Comparison of ENCODE assay signal across 8 cellular contexts in genomic region chr5:65879668-65880256, GRCh38. TPM values are rescaled to one million over a fixed set of nuclear protein-coding genes. Genes with fewer than 3 reads are reported as not detected.
DNase-seq lines count a peak whose midpoint lies in the region; ATAC-seq, FAIRE-seq and TF ChIP-seq lines count a peak whose summit lies in the region.
"Not testable (repeated sequence)": the region's sequence is repeated elsewhere in the genome, so short reads cannot be mapped to it uniquely, and the experiment has no call there.

No MANE protein-coding gene starts in this region.

- not testable (repeated sequence) for H3K27me3 Mint-ChIP-seq in activated CD4-positive, alpha-beta T cell treated with anti-CD3 and anti-CD28 coated beads for 36 hours; stimulated activated naive CD8-positive, alpha-beta T cell treated with anti-CD3 and anti-CD28 coated beads, Interleukin-15, amount 100 ng/mL, for 72 hours

- not testable (repeated sequence) for H3F3A ChIP-seq in PC-3 (ENCODE audit: low read length, unreplicated experiment)

- DNase-seq in AG20443 (ENCODE audit: low spot score) (peak; percentile 81), HPDE6-E6E7 (ENCODE audit: extremely low spot score) (peak; percentile 81), PC-3 (peak; percentile 61), K562 (ENCODE audit: extremely low read depth in 1 of 4, low spot score in 3 of 4) (peak; percentile 18 to 29 (median 22)), fibroblast of mammary gland (ENCODE audit: low read depth) (peak; percentile 93), mesenchymal stem cell (peak; percentile 76)
- DNase-seq in activated CD4-positive, alpha-beta T cell treated with anti-CD3 and anti-CD28 coated beads for 36 hours; stimulated activated naive CD8-positive, alpha-beta T cell treated with anti-CD3 and anti-CD28 coated beads, Interleukin-15, amount 100 ng/mL, for 72 hours: not testable (repeated sequence)

- H4K91ac ChIP-seq in mesenchymal stem cell (ENCODE audit: low read length) = not testable (repeated sequence)

- not testable (repeated sequence) for H3K4me3 ChIP-seq in PC-3 (ENCODE audit: low read length); K562; fibroblast of mammary gland (ENCODE audit: control insufficient read depth, low read depth, low read length); mesenchymal stem cell (ENCODE audit: insufficient read depth in 1 of 2, low read depth in 1 of 2, low read length in 2 of 2)

- H3K4ac ChIP-seq in mesenchymal stem cell (ENCODE audit: low read depth in 1 of 2, low read length in 2 of 2) = not testable (repeated sequence)

- not testable (repeated sequence) for H2BK120ac ChIP-seq in mesenchymal stem cell (ENCODE audit: low read depth, low read length)

- not testable (repeated sequence) for H2BK12ac ChIP-seq in mesenchymal stem cell (ENCODE audit: low read length in 2 of 2)

- TF ChIP-seq RAD21 in K562 (CRISPR knock-in tag; conservative IDR thresholded peaks at IDR 0.05 in 1 of 2, IDR thresholded peaks at IDR 0.05 in 1 of 2) = not testable (repeated sequence)

- not testable (repeated sequence) for H3K9me3 ChIP-seq in PC-3 (ENCODE audit: low read length); K562 (replicated peaks; ENCODE audit: control insufficient read depth, insufficient read depth, low read depth, low read length)
- peaks cover 17% of the 10 kb centered on the region for H3K9me3 ChIP-seq in mesenchymal stem cell (ENCODE audit: control insufficient read depth, low read length)

- POLR2A ChIA-PET in PC-3 (lab: Charles Lee; ENCODE audit: unreplicated experiment); activated CD4-positive, alpha-beta T cell treated with anti-CD3 and anti-CD28 coated beads for 36 hours (lab: Charles Lee); K562 (lab: Yijun Ruan, JAX): not testable (repeated sequence)

- not testable (repeated sequence) for H2AK5ac ChIP-seq in mesenchymal stem cell (ENCODE audit: low read length, severe bottlenecking)

- H3K79me2 ChIP-seq in PC-3 (ENCODE audit: low read length); K562 (ENCODE audit: control insufficient read depth, insufficient read depth, low read length): not testable (repeated sequence)

- H4K8ac ChIP-seq in mesenchymal stem cell (ENCODE audit: low read length) = not testable (repeated sequence)

- not testable (repeated sequence) for H3K14ac ChIP-seq in mesenchymal stem cell (ENCODE audit: low read length in 2 of 2)

- 45% methylated on average over 8 of the region's 8 CpGs for WGBS in K562 (ENCODE audit: insufficient coverage, low coverage, missing lambda C conversion rate)
- 44% methylated on average over 5 of the region's 8 CpGs for WGBS in mesenchymal stem cell

- not testable (repeated sequence) for H2BK5ac ChIP-seq in mesenchymal stem cell (ENCODE audit: low read depth, low read length, poor library complexity, severe bottlenecking)

- not testable (repeated sequence) for H3K36me3 Mint-ChIP-seq in activated CD4-positive, alpha-beta T cell treated with anti-CD3 and anti-CD28 coated beads for 36 hours (ENCODE audit: low read depth)

- H3K4me1 Mint-ChIP-seq in activated CD4-positive, alpha-beta T cell treated with anti-CD3 and anti-CD28 coated beads for 36 hours; stimulated activated naive CD8-positive, alpha-beta T cell treated with anti-CD3 and anti-CD28 coated beads, Interleukin-15, amount 100 ng/mL, for 72 hours: not testable (repeated sequence)

- not testable (repeated sequence) for H3K9me1 ChIP-seq in K562 (ENCODE audit: control insufficient read depth, insufficient read depth, low read length)

- not testable (repeated sequence) for H3K18ac ChIP-seq in mesenchymal stem cell (ENCODE audit: low read depth in 1 of 2, low read length in 2 of 2)

- not testable (repeated sequence) for H3K9ac ChIP-seq in PC-3 (ENCODE audit: low read length); K562 (ENCODE audit: insufficient read depth in 1 of 2, low read depth in 2 of 2, low read length in 2 of 2); mesenchymal stem cell (ENCODE audit: low read length)

- intact Hi-C loops in PC-3 (cut with micrococcal nuclease); activated CD4-positive, alpha-beta T cell treated with anti-CD3 and anti-CD28 coated beads for 36 hours (cut with DNase I, micrococcal nuclease); K562 (cut with micrococcal nuclease): not testable (repeated sequence)

- not testable (repeated sequence) for H3K36me3 ChIP-seq in PC-3 (ENCODE audit: low read depth, low read length); K562 (ENCODE audit: control insufficient read depth, insufficient read depth, low read length); mesenchymal stem cell (ENCODE audit: control insufficient read depth in 1 of 2, insufficient read depth in 2 of 2, low read depth in 1 of 2, low read length in 2 of 2)

- BruUV-seq in PC-3 (replicated peaks; lab: Mats Ljungman, UMichigan); K562 (replicated peaks; lab: Mats Ljungman, UMichigan): not testable (repeated sequence)

- not testable (repeated sequence) for H3K27ac ChIP-seq in PC-3 (ENCODE audit: low read length); K562 (ENCODE audit: extremely low read depth, low read depth, low read length); mesenchymal stem cell (ENCODE audit: low read length, poor library complexity, severe bottlenecking)

- not testable (repeated sequence) for H3K23ac ChIP-seq in mesenchymal stem cell (ENCODE audit: low read length in 2 of 2)

- H4K20me1 ChIP-seq in PC-3 (ENCODE audit: low read length); K562 (replicated peaks; ENCODE audit: control insufficient read depth, insufficient read depth, low read length): not testable (repeated sequence)

- H3K4me1 ChIP-seq in PC-3 (ENCODE audit: insufficient read depth, low read length); K562 (replicated peaks in 1 of 2; ENCODE audit: control insufficient read depth in 2 of 2, insufficient read depth in 2 of 2, low read length in 2 of 2); mesenchymal stem cell (ENCODE audit: control insufficient read depth, insufficient read depth, low read depth, low read length): not testable (repeated sequence)

- in situ Hi-C loops in K562 (cut with MboI) = not testable (repeated sequence)

- CTCF ChIA-PET in PC-3 (lab: Charles Lee); activated CD4-positive, alpha-beta T cell treated with anti-CD3 and anti-CD28 coated beads for 36 hours (lab: Charles Lee); K562 (lab: Yijun Ruan, JAX; ENCODE audit: low intra/inter-chr PET ratio): not testable (repeated sequence)

- not testable (repeated sequence) for TF ChIP-seq CTCF in PC-3 (conservative IDR thresholded peaks at IDR 0.05; ENCODE audit: low read depth, low read length); K562 (IDR thresholded peaks at IDR 0.05 in 2 of 3, conservative IDR thresholded peaks at IDR 0.05 in 1 of 3; ENCODE audit: insufficient read depth in 2 of 3, low read depth in 1 of 3, low read length in 3 of 3); fibroblast of mammary gland (conservative IDR thresholded peaks at IDR 0.05; ENCODE audit: control insufficient read depth, insufficient read depth, low read depth, low read length)

- TF ChIP-seq EP300 in K562 (IDR thresholded peaks at IDR 0.05; ENCODE audit: low read length) = not testable (repeated sequence)

- ATAC-seq in PC-3 (peak; percentile 68; the same call in 1 of the 2 replicates), K562 (0 out of 3 replicates have a peak, but pooled peaks have one; percentile 27)
- ATAC-seq in activated CD4-positive, alpha-beta T cell treated with anti-CD3 and anti-CD28 coated beads for 36 hours = peak; percentile 97
- peak; percentile 83 for ATAC-seq in stimulated activated naive CD8-positive, alpha-beta T cell treated with anti-CD3 and anti-CD28 coated beads, Interleukin-15, amount 100 ng/mL, for 72 hours

- not testable (repeated sequence) for H3K27ac Mint-ChIP-seq in activated CD4-positive, alpha-beta T cell treated with anti-CD3 and anti-CD28 coated beads for 36 hours; stimulated activated naive CD8-positive, alpha-beta T cell treated with anti-CD3 and anti-CD28 coated beads, Interleukin-15, amount 100 ng/mL, for 72 hours

- H3K27me3 ChIP-seq in PC-3 (ENCODE audit: low read length); K562 (ENCODE audit: control insufficient read depth in 2 of 2, insufficient read depth in 2 of 2, low read length in 2 of 2); mesenchymal stem cell (ENCODE audit: control insufficient read depth in 1 of 2, insufficient read depth in 1 of 2, low read length in 2 of 2): not testable (repeated sequence)

- H3K4me2 ChIP-seq in PC-3 (ENCODE audit: low read length); K562 (ENCODE audit: insufficient read depth, low read length); mesenchymal stem cell (ENCODE audit: low read length, poor library complexity, severe bottlenecking): not testable (repeated sequence)

- not testable (repeated sequence) for H2BK15ac ChIP-seq in mesenchymal stem cell (ENCODE audit: low read depth, poor library complexity, severe bottlenecking)

- H3K9me3 Mint-ChIP-seq in activated CD4-positive, alpha-beta T cell treated with anti-CD3 and anti-CD28 coated beads for 36 hours (ENCODE audit: low read depth) = not testable (repeated sequence)
- peaks cover 13 to 15% of the 10 kb centered on the region in 2 donors for H3K9me3 Mint-ChIP-seq in stimulated activated naive CD8-positive, alpha-beta T cell treated with anti-CD3 and anti-CD28 coated beads, Interleukin-15, amount 100 ng/mL, for 72 hours

- not testable (repeated sequence) for H2AFZ ChIP-seq in PC-3 (ENCODE audit: low read length); K562 (ENCODE audit: low read depth, low read length); mesenchymal stem cell (ENCODE audit: low read depth, low read length)

- not testable (repeated sequence) for H3K79me1 ChIP-seq in mesenchymal stem cell (replicated peaks; ENCODE audit: low read length, poor library complexity, severe bottlenecking)

- peak; percentile 80 for FAIRE-seq in K562 (lab: Jason Lieb, UNC)

- not testable (repeated sequence) for H3K4me3 Mint-ChIP-seq in activated CD4-positive, alpha-beta T cell treated with anti-CD3 and anti-CD28 coated beads for 36 hours; stimulated activated naive CD8-positive, alpha-beta T cell treated with anti-CD3 and anti-CD28 coated beads, Interleukin-15, amount 100 ng/mL, for 72 hours

- not testable (repeated sequence) for TF ChIP-seq POLR2A in K562 (conservative IDR thresholded peaks at IDR 0.05)

- not testable (repeated sequence) for H3K9me2 ChIP-seq in PC-3 (replicated peaks; ENCODE audit: low read length)

RNA-seq across cellular contexts. Expression of gene ERBIN, which starts 46.6 kb away (rescaled TPM):
- total RNA-seq in PC-3 (2014; rRNA removed) (38.9 and 40.6 TPM in 2 replicates), K562 (2014; rRNA removed) (27.9 and 41.7 TPM in 2 replicates), K562 (2014; rRNA removed; fragmentation: Illumina TruSeq; extraction: Trizol) (62.1 and 80.5 TPM in 2 replicates), K562 (2015; rRNA removed; fragmentation: Illumina TruSeq; extraction: Trizol) (66.1 and 72.8 TPM in 2 replicates), K562 (2021) (47.5 and 50.8 TPM in 2 replicates)
- 10 to 100 TPM; 44.8 to 52.3 TPM for total RNA-seq in activated CD4-positive, alpha-beta T cell treated with anti-CD3 and anti-CD28 coated beads for 36 hours
- 112 and 233 TPM in 2 replicates for total RNA-seq in K562 (2011; cell fraction: chromatin; rRNA removed; ENCODE audit: low replicate concordance)
- total RNA-seq in K562 (2011; cell fraction: nucleolus; rRNA removed) = 51.4 and 66.5 TPM in 2 replicates
- total RNA-seq in K562 (2011; cell fraction: nucleoplasm; rRNA removed) = 75.7 and 89.3 TPM in 2 replicates
- polyA plus RNA-seq in K562 (2011; rRNA removed) (37.9 and 56.9 TPM in 2 replicates), K562 (2014; fragmentation: Illumina TruSeq; extraction: Trizol) (39.0 and 40.6 TPM in 2 replicates), K562 (2014; fragmentation: Nextera tagmentation; extraction: Ambion mirVana) (10 to 100 TPM; 11.9 to 12.1 TPM), K562 (2014; rRNA removed) (38.6 and 40.4 TPM in 2 replicates)
- 11.3 and 18.9 TPM in 2 replicates for polyA plus RNA-seq in K562 (2011; cell fraction: cytosol; rRNA removed)
- 35.7 and 43.4 TPM in 2 replicates for polyA plus RNA-seq in K562 (2011; cell fraction: nucleus; rRNA removed)
- 21.0 and 29.0 TPM in 2 replicates for polyA plus RNA-seq in K562 (2012)
- polyA minus RNA-seq in K562 (2011; rRNA and poly(A)+ RNA removed) = 120 and 130 TPM in 2 replicates
- 29.4 and 46.2 TPM in 2 replicates for polyA minus RNA-seq in K562 (2011; cell fraction: cytosol; rRNA and poly(A)+ RNA removed)
- polyA minus RNA-seq in K562 (2011; cell fraction: nucleus; rRNA and poly(A)+ RNA removed) = 102 and 130 TPM in 2 replicates
- polyA plus RNA-seq in mesenchymal stem cell (2013, experiment 1 of 2) = 49.1 TPM
- 47.5 TPM for polyA plus RNA-seq in mesenchymal stem cell (2013, experiment 2 of 2)

Comparison
In these comparisons a context has a peak if more than half of its experiments do, and no peak if none do; other contexts are left out.
1. ATAC-seq: peak in every context shown above with its lines; median percentile 97 in activated CD4-positive, alpha-beta T cell treated with anti-CD3 and anti-CD28 coated beads for 36 hours; 83 in stimulated activated naive CD8-positive, alpha-beta T cell treated with anti-CD3 and anti-CD28 coated beads, Interleukin-15, amount 100 ng/mL, for 72 hours; 68 in PC-3; 27 in K562.